In genomic region chr10:84890701-84891100, GRCh38 we compare ENCODE assay signal across 31 cellular contexts.
"Had no signal": no experiment of that assay in that cellular context is flagged by ENCODE, and none has a peak within 500 bp of the region (broad histone marks: within the 10 kb centered on the region; RNA-seq: fewer than 3 reads in every experiment).

No MANE protein-coding gene starts in this region.

- DNase-seq: activated B cell treated with CpG ODN at 0.5 μM for 24 hours; activated CD4-positive, alpha-beta T cell treated with anti-CD3 and anti-CD28 coated beads for 48 hours; activated CD4-positive, alpha-beta T cell treated with anti-CD3 and anti-CD28 coated beads, Interleukin-2, amount 50 U/mL, for 1 hour; activated CD4-positive, alpha-beta T cell treated with anti-CD3 and anti-CD28 coated beads, Interleukin-2, amount 50 U/mL, for 48 hours; activated CD8-positive, alpha-beta memory T cell treated with anti-CD3 and anti-CD28 coated beads for 24 hours; activated CD8-positive, alpha-beta T cell treated with anti-CD3 and anti-CD28 coated beads for 36 hours; activated effector memory CD4-positive, alpha-beta T cell treated with anti-CD3 and anti-CD28 coated beads, Interleukin-2, amount 50 U/mL, for 16 hours; activated naive CD4-positive, alpha-beta T cell treated with anti-CD3 and anti-CD28 coated beads for 36 hours; activated naive CD8-positive, alpha-beta T cell treated with anti-CD3 and anti-CD28 coated beads for 36 hours; activated naive CD8-positive, alpha-beta T cell treated with anti-CD3 and anti-CD28 coated beads, Interleukin-2, amount 50 U/mL, for 24 hours; activated T-cell treated with anti-CD3 and anti-CD28 coated beads, Interleukin-2, amount 50 U/mL, for 4 hours; adrenal gland; amygdala; aorta; body of pancreas; caudate nucleus; cortex of kidney; dermis blood vessel endothelial cell; effector CD4-positive, alpha-beta T cell; effector memory CD8-positive, alpha-beta T cell; erythroblast; esophagus squamous epithelium; foreskin melanocyte; heart right ventricle; T-helper 17 cell; T1000; WERI-Rb-1 had no signal

- H3K4me1 ChIP-seq: adrenal gland, body of pancreas, esophagus squamous epithelium, gastroesophageal sphincter, heart right ventricle had no signal

- H3K27me3 Mint-ChIP-seq: activated B cell treated with CpG ODN at 0.5 μM for 24 hours; activated CD8-positive, alpha-beta T cell treated with anti-CD3 and anti-CD28 coated beads for 36 hours; activated naive CD4-positive, alpha-beta T cell treated with anti-CD3 and anti-CD28 coated beads, Interleukin-2, amount 50 U/mL, for 24 hours; activated naive CD8-positive, alpha-beta T cell treated with anti-CD3 and anti-CD28 coated beads for 36 hours; activated naive CD8-positive, alpha-beta T cell treated with anti-CD3 and anti-CD28 coated beads, Interleukin-2, amount 50 U/mL, for 24 hours; activated T-helper 17 cell treated with anti-CD3 and anti-CD28 coated beads, Interleukin-2, amount 50 U/mL, for 72 hours; effector memory CD8-positive, alpha-beta T cell; T-helper 17 cell had no signal

- H3K36me3 ChIP-seq: adrenal gland, esophagus squamous epithelium, gastroesophageal sphincter, heart right ventricle, WERI-Rb-1 had no signal

- H3K9me3 Mint-ChIP-seq: activated CD8-positive, alpha-beta T cell treated with anti-CD3 and anti-CD28 coated beads for 36 hours; activated naive CD4-positive, alpha-beta T cell treated with anti-CD3 and anti-CD28 coated beads, Interleukin-2, amount 50 U/mL, for 24 hours; activated naive CD8-positive, alpha-beta T cell treated with anti-CD3 and anti-CD28 coated beads for 36 hours; activated T-cell treated with anti-CD3 and anti-CD28 coated beads, Interleukin-2, amount 50 U/mL, for 4 hours; T-helper 2 cell treated with Interferon-gamma antibody and Interleukin-4, amounts not matched to agents 5 μg/mL and 100 μg/mL, for 36 hours had no signal

- H3K36me3 Mint-ChIP-seq: activated naive CD4-positive, alpha-beta T cell treated with anti-CD3 and anti-CD28 coated beads, Interleukin-2, amount 50 U/mL, for 24 hours; activated naive CD8-positive, alpha-beta T cell treated with anti-CD3 and anti-CD28 coated beads for 36 hours had no signal

- H3K4me3 ChIP-seq: adrenal gland, body of pancreas, esophagus squamous epithelium, gastroesophageal sphincter, heart right ventricle had no signal

- H3K27me3 ChIP-seq: adrenal gland, body of pancreas, esophagus squamous epithelium, gastroesophageal sphincter, heart right ventricle had no signal

- H3K4me3 Mint-ChIP-seq: activated B cell treated with CpG ODN at 0.5 μM for 24 hours; activated CD8-positive, alpha-beta T cell treated with anti-CD3 and anti-CD28 coated beads for 36 hours; activated naive CD4-positive, alpha-beta T cell treated with anti-CD3 and anti-CD28 coated beads for 36 hours; activated naive CD4-positive, alpha-beta T cell treated with anti-CD3 and anti-CD28 coated beads, Interleukin-2, amount 50 U/mL, for 24 hours; activated naive CD8-positive, alpha-beta T cell treated with anti-CD3 and anti-CD28 coated beads for 36 hours; activated naive CD8-positive, alpha-beta T cell treated with anti-CD3 and anti-CD28 coated beads, Interleukin-2, amount 50 U/mL, for 24 hours; activated T-cell treated with anti-CD3 and anti-CD28 coated beads, Interleukin-2, amount 50 U/mL, for 4 hours; activated T-helper 17 cell treated with anti-CD3 and anti-CD28 coated beads, Interleukin-2, amount 50 U/mL, for 72 hours; effector memory CD8-positive, alpha-beta T cell; T-helper 17 cell; T-helper 2 cell treated with Interferon-gamma antibody and Interleukin-4, amounts not matched to agents 5 μg/mL and 100 μg/mL, for 36 hours had no signal

- H3K9me3 ChIP-seq: adrenal gland, body of pancreas, esophagus squamous epithelium, gastroesophageal sphincter had no signal

- H3K4me1 Mint-ChIP-seq: activated B cell treated with CpG ODN at 0.5 μM for 24 hours; activated naive CD4-positive, alpha-beta T cell treated with anti-CD3 and anti-CD28 coated beads, Interleukin-2, amount 50 U/mL, for 24 hours; activated naive CD8-positive, alpha-beta T cell treated with anti-CD3 and anti-CD28 coated beads for 36 hours; activated naive CD8-positive, alpha-beta T cell treated with anti-CD3 and anti-CD28 coated beads, Interleukin-2, amount 50 U/mL, for 24 hours; activated T-helper 17 cell treated with anti-CD3 and anti-CD28 coated beads, Interleukin-2, amount 50 U/mL, for 72 hours; T-helper 17 cell had no signal

- H3K27ac ChIP-seq: adrenal gland, body of pancreas, esophagus squamous epithelium, gastroesophageal sphincter, heart right ventricle, WERI-Rb-1 had no signal

- H3K27ac Mint-ChIP-seq: activated B cell treated with CpG ODN at 0.5 μM for 24 hours; activated CD8-positive, alpha-beta T cell treated with anti-CD3 and anti-CD28 coated beads for 36 hours; activated naive CD4-positive, alpha-beta T cell treated with anti-CD3 and anti-CD28 coated beads for 36 hours; activated naive CD4-positive, alpha-beta T cell treated with anti-CD3 and anti-CD28 coated beads, Interleukin-2, amount 50 U/mL, for 24 hours; activated naive CD8-positive, alpha-beta T cell treated with anti-CD3 and anti-CD28 coated beads for 36 hours; activated naive CD8-positive, alpha-beta T cell treated with anti-CD3 and anti-CD28 coated beads, Interleukin-2, amount 50 U/mL, for 24 hours; activated T-helper 17 cell treated with anti-CD3 and anti-CD28 coated beads, Interleukin-2, amount 50 U/mL, for 72 hours; effector memory CD8-positive, alpha-beta T cell; T-helper 17 cell; T-helper 2 cell treated with Interferon-gamma antibody and Interleukin-4, amounts not matched to agents 5 μg/mL and 100 μg/mL, for 36 hours had no signal
